ENCODE assay signal across 8 cellular contexts in genomic region chr5:757931-758697, GRCh38. TPM values are rescaled to one million over a fixed set of nuclear protein-coding genes. Genes with fewer than 3 reads are reported as not detected.
DNase-seq lines count a peak whose midpoint lies in the region; ATAC-seq and TF ChIP-seq lines count a peak whose summit lies in the region.

No MANE protein-coding gene starts in this region.

- H3K27ac ChIP-seq in Panc1 (ENCODE audit: low read length): no peak overlapping the region
- H3K27ac ChIP-seq in esophagus muscularis mucosa (replicated peaks in 1 of 4): peak overlapping the region; percentile 47 to 80 (median 76)
- H3K27ac ChIP-seq in neuronal stem cell (replicated peaks; ENCODE audit: low read length): peak overlapping the region; percentile 17

- DNase-seq in Calu3: peak; percentile 50
- DNase-seq in Panc1 (ENCODE audit: low read depth, low spot score): no peak
- DNase-seq in esophagus muscularis mucosa (ENCODE audit: extremely low spot score): no peak
- DNase-seq in neuronal stem cell (ENCODE audit: low spot score): peak; percentile 86
- no peak for DNase-seq in OCI-M2 (lab: John Stamatoyannopoulos, UW; ENCODE audit: unreplicated experiment)

- H3K9me3 Mint-ChIP-seq in Calu3 (ENCODE audit: low read depth, unreplicated experiment): no peaks in the 10 kb centered on the region

- H2AFZ ChIP-seq in neuronal stem cell (ENCODE audit: low read length): peak overlapping the region; percentile 58

- H4K8ac ChIP-seq in neuronal stem cell (ENCODE audit: low read depth, low read length): peak overlapping the region; percentile 98

- peaks cover 58% of the 10 kb centered on the region for H3K27me3 Mint-ChIP-seq in Calu3 (ENCODE audit: unreplicated experiment)

- peak overlapping the region; percentile 99 for H3K18ac ChIP-seq in neuronal stem cell (ENCODE audit: low read length)

- TF ChIP-seq POLR2A in esophagus muscularis mucosa (IDR thresholded peaks at IDR 0.05; ENCODE audit: low read depth): no peak

- H3K4me1 ChIP-seq in Panc1 (ENCODE audit: control insufficient read depth, insufficient read depth, low read length) (peaks cover 8% of the 10 kb centered on the region; the same call in 1 of the 2 replicates), esophagus muscularis mucosa (peaks cover 39 to 50% (median 47%) of the 10 kb centered on the region in 4 donors), neuronal stem cell (ENCODE audit: control insufficient read depth in 2 of 2, insufficient read depth in 1 of 2, low read depth in 1 of 2, low read length in 2 of 2) (peaks cover 27 to 32% of the 10 kb centered on the region in 2 donors)

- peak overlapping the region; percentile 63 for H3K14ac ChIP-seq in neuronal stem cell (ENCODE audit: low read length)

- peak overlapping the region; percentile 99 for H2BK5ac ChIP-seq in neuronal stem cell (ENCODE audit: low read length)

- H3K36me3 Mint-ChIP-seq in Calu3 (ENCODE audit: insufficient read depth, unreplicated experiment): peaks cover 18% of the 10 kb centered on the region

- peak overlapping the region; percentile 94 for H2AK5ac ChIP-seq in neuronal stem cell (ENCODE audit: low read depth, low read length)

- CTCF ChIA-PET in Calu3 (lab: Charles Lee): interaction anchor here (0.6 kb wide), 1 partner anchor 135 kb away, joined by 3 read pairs; no protein-coding TSS in a partner anchor
- CTCF ChIA-PET in Panc1 (lab: Charles Lee): interaction anchor here (0.6 kb wide), 1 partner anchor 114 kb away, joined by 3 read pairs; no protein-coding TSS in a partner anchor

- no peaks in the 10 kb centered on the region for H3K9me3 ChIP-seq in Panc1 (ENCODE audit: control insufficient read depth, insufficient read depth, low read depth, low read length)
- H3K9me3 ChIP-seq in esophagus muscularis mucosa: no peaks in the 10 kb centered on the region
- H3K9me3 ChIP-seq in neuronal stem cell (replicated peaks in 1 of 2; ENCODE audit: control insufficient read depth in 2 of 2, insufficient read depth in 1 of 2, low read depth in 1 of 2, low read length in 2 of 2): peaks cover 0 to 3% of the 10 kb centered on the region in 2 donors

- peak overlapping the region; percentile 13 for H3K4me2 ChIP-seq in neuronal stem cell (ENCODE audit: insufficient read depth, low read length, poor library complexity, severe bottlenecking)

- H2BK120ac ChIP-seq in neuronal stem cell (ENCODE audit: low read depth, low read length): peak overlapping the region; percentile 99

- no peaks in the 10 kb centered on the region for H3K27me3 ChIP-seq in Panc1 (ENCODE audit: control insufficient read depth, insufficient read depth, low read length)
- H3K27me3 ChIP-seq in esophagus muscularis mucosa: no peaks in the 10 kb centered on the region
- no peaks in the 10 kb centered on the region for H3K27me3 ChIP-seq in neuronal stem cell (ENCODE audit: control insufficient read depth in 3 of 3, insufficient read depth in 3 of 3, low read depth in 1 of 3, low read length in 3 of 3)

- no peaks in the 10 kb centered on the region for H3K36me3 ChIP-seq in Panc1 (ENCODE audit: control insufficient read depth, insufficient read depth, low read length)
- peaks cover 0 to 9% (median 8%) of the 10 kb centered on the region in 4 donors for H3K36me3 ChIP-seq in esophagus muscularis mucosa
- H3K36me3 ChIP-seq in neuronal stem cell (replicated peaks in 1 of 2; ENCODE audit: control insufficient read depth in 2 of 2, insufficient read depth in 2 of 2, low read length in 2 of 2): no peaks in the 10 kb centered on the region

- H3K4me3 ChIP-seq in Panc1 (ENCODE audit: low read depth in 2 of 2, low read length in 2 of 2) (no peak overlapping the region), esophagus muscularis mucosa (peak overlapping the region in 1 of 4 donors; percentile 44), neuronal stem cell (ENCODE audit: low read length in 2 of 2) (no peak overlapping the region)

- H3K4me1 Mint-ChIP-seq in Calu3 (ENCODE audit: low read depth, unreplicated experiment): peaks cover 20% of the 10 kb centered on the region

- intact Hi-C loops in Calu3 (cut with micrococcal nuclease; ENCODE audit: unreplicated experiment): no loop called here
- intact Hi-C loops in Panc1 (cut with micrococcal nuclease; ENCODE audit: unreplicated experiment): no loop called here
- intact Hi-C loops in esophagus muscularis mucosa (cut with DNase I): no loop called here

- POLR2A ChIA-PET in Panc1 (lab: Charles Lee): interaction anchor here (0.6 kb wide), 1 partner anchor 15 kb away, joined by 4 read pairs; no protein-coding TSS in a partner anchor

- peak overlapping the region; percentile 52 for H3K4me3 Mint-ChIP-seq in Calu3 (ENCODE audit: low read depth, unreplicated experiment)

- peak overlapping the region; percentile 94 for H3K4ac ChIP-seq in neuronal stem cell (ENCODE audit: low read length)

- BruUV-seq in Calu3 (replicated peaks; lab: Mats Ljungman, UMichigan) (no TSS peak), Panc1 (replicated peaks; lab: Mats Ljungman, UMichigan) (no TSS peak)

- H3K27ac Mint-ChIP-seq in Calu3 (ENCODE audit: unreplicated experiment): peak overlapping the region; percentile 10

- no peak for TF ChIP-seq EP300 in esophagus muscularis mucosa (IDR thresholded peaks at IDR 0.05)

- peak overlapping the region; percentile 50 for H3K23ac ChIP-seq in neuronal stem cell (ENCODE audit: low read depth, low read length, poor library complexity)

- peak overlapping the region; percentile 79 for H3K9ac ChIP-seq in neuronal stem cell (ENCODE audit: low read depth, low read length, poor library complexity)

- H4K91ac ChIP-seq in neuronal stem cell (ENCODE audit: low read depth, low read length, poor library complexity): peak overlapping the region; percentile 31

- H3K79me1 ChIP-seq in neuronal stem cell (ENCODE audit: low read depth, low read length): peaks cover 4% of the 10 kb centered on the region

- TF ChIP-seq CTCF in Calu3 (IDR thresholded peaks at IDR 0.05; ENCODE audit: unreplicated experiment): no peak
- no peak for TF ChIP-seq CTCF in Panc1 (IDR thresholded peaks at IDR 0.05)
- no peak for TF ChIP-seq CTCF in esophagus muscularis mucosa (IDR thresholded peaks at IDR 0.05)

- H2BK12ac ChIP-seq in neuronal stem cell (ENCODE audit: low read length): peak overlapping the region; percentile 99

- in situ Hi-C loops in Panc1 (cut with HindIII; ENCODE audit: low pct_unique_long_range_greater_than_20kb, low sequenced_read_pairs): no loop called here

- WGBS in esophagus muscularis mucosa: 67% methylated on average over 20 of the region's 21 CpGs
- WGBS in neuronal stem cell (ENCODE audit: extremely low coverage in 2 of 2, insufficient read length in 2 of 2, insufficient replicate concordance in 1 of 2), 2 donors: no CpG with 5 or more reads among the region's 21 CpGs

- 0 out of 2 replicates have a peak, but pooled peaks have one; percentile 4 for ATAC-seq in Panc1
- no peak for ATAC-seq in GM21737 (IDR thresholded peaks at IDR 0.05; ENCODE audit: unreplicated experiment)
- ATAC-seq in GM21381 (IDR thresholded peaks at IDR 0.05; ENCODE audit: unreplicated experiment): no peak
- ATAC-seq in GM18870 (IDR thresholded peaks at IDR 0.05; ENCODE audit: unreplicated experiment): no peak

- H2BK15ac ChIP-seq in neuronal stem cell (ENCODE audit: low read length): peak overlapping the region; percentile 76

RNA-seq across cellular contexts. Expression of gene ZDHHC11B, which starts 26.4 kb away (rescaled TPM):
- total RNA-seq in Calu3 (2022): 2.2 and 3.0 TPM in 2 replicates
- total RNA-seq in Panc1 (2021; ENCODE audit: unreplicated experiment): 1.4 TPM
- 1.4 TPM for polyA plus RNA-seq in Panc1 (2012; ENCODE audit: insufficient read length)
- 10 to 100 TPM in 1 of 4 donors, 1 to 10 TPM in 3; 2.2 to 11.7 (median 6.2) TPM for total RNA-seq in esophagus muscularis mucosa
- 2.4 TPM for polyA plus RNA-seq in neuronal stem cell (2013, experiment 1 of 2)
- 2.2 TPM for polyA plus RNA-seq in neuronal stem cell (2013, experiment 2 of 2)

Comparison
In these comparisons a context has a peak if more than half of its experiments do, and no peak if none do; other contexts are left out.
1. DNase-seq: peak in Calu3 (single experiment) and neuronal stem cell (single experiment); none in Panc1 (single experiment), esophagus muscularis mucosa (single experiment) and OCI-M2 (single experiment).